ENCODE assay signal across 9 cellular contexts in the genomic region with DNA sequence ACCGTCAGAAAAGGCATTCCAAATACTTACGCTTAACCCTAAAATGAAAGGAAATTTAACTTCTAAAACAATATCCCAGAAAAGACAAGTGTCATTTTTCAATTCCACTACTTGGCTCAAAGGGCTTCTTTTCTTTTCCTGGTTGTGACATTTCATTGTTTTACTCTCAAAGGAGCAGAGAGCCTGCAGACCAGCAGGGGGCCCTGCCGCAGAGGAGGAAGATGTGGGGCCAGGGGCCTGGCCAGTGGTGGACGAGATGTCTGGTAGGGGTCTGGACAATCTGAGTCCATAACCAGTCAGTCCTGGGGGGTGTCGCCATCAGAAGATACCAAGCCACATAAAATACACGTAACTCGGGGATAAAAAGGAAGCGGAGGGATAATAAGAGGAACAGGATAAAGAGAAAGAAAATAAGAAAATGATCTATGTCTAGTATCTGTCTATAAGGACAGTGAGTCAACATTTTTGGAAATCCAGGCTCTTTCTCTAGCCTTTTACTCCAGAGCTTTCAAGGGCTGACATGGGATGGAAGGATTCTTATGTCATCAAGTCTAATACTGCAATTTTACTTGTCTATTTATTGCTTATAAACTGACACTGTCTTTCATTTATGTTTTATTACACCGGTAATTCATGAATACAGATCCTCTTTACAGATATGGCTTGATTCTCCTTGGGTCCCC. TPM values are rescaled to one million over a fixed set of nuclear protein-coding genes. Genes with fewer than 3 reads are reported as not detected.
DNase-seq lines count a peak whose midpoint lies in the region; ATAC-seq, FAIRE-seq and TF ChIP-seq lines count a peak whose summit lies in the region.
"Had no signal": no experiment of that assay in that cellular context is flagged by ENCODE, and none has a peak within 500 bp of the region (broad histone marks: within the 10 kb centered on the region; RNA-seq: fewer than 3 reads in every experiment).

No MANE protein-coding gene starts in this region.

- H3K9me2 ChIP-seq in PC-9 (ENCODE audit: insufficient read depth): no peaks in the 10 kb centered on the region

- 0 out of 2 replicates have a peak, but pooled peaks cover 7% of the 10 kb centered on the region for H3K79me2 ChIP-seq in PC-9 (ENCODE audit: low read depth)

- H3K36me3 ChIP-seq in PC-9 (ENCODE audit: low read depth) (no peaks in the 10 kb centered on the region), pancreas (no peaks in the 10 kb centered on the region)

- intact Hi-C loops in PC-9 (cut with micrococcal nuclease; ENCODE audit: unreplicated experiment): loop anchor here (10.0 kb wide), 1 partner anchor 129 kb away; no protein-coding TSS in a partner anchor
- intact Hi-C loops in pancreas (cut with DNase I): no loop called here

- no peak overlapping the region for H3K27ac Mint-ChIP-seq in memory B cell

- no TSS peak for BruUV-seq in PC-9 (replicated peaks; lab: Mats Ljungman, UMichigan)

- no peaks in the 10 kb centered on the region for H3K9me3 Mint-ChIP-seq in memory B cell

- TF ChIP-seq CTCF in PC-9 (conservative IDR thresholded peaks at IDR 0.05) (peak; percentile 60), cardiac fibroblast (IDR thresholded peaks at IDR 0.05; ENCODE audit: low read depth, low read length) (peak; percentile 80), pancreas (IDR thresholded peaks at IDR 0.05) (peak in 1 of 4 donors; percentile 11)

- H3K4me1 Mint-ChIP-seq in memory B cell: peaks cover 7% of the 10 kb centered on the region

- peaks cover 2% of the 10 kb centered on the region for H3K27me3 Mint-ChIP-seq in memory B cell

- H3F3A ChIP-seq in PC-9 (ENCODE audit: insufficient read depth, low read depth): peaks cover 10% of the 10 kb centered on the region; the same call in 1 of the 2 replicates

- H3K4me2 ChIP-seq in PC-9: no peak overlapping the region

- DNase-seq in NCI-H82 (lab: John Stamatoyannopoulos, UW) (peak; percentile 38), NCI-H82 treated with DMSO at 0.1 percent for 48 hours (lab: John Stamatoyannopoulos, UW; ENCODE audit: unreplicated experiment) (no peak), PC-9 (no peak), cardiac fibroblast (ENCODE audit: low read depth in 2 of 2) (peak; percentile 41 to 44), memory B cell (ENCODE audit: low spot score in 2 of 2) (peak in 1 of 2 donors; percentile 7), HPDE6-E6E7 (ENCODE audit: extremely low spot score) (no peak), pancreas (no peak)

- ATAC-seq in memory B cell (ENCODE audit: low read depth) (peak; percentile 39), GM18520 (IDR thresholded peaks at IDR 0.05; ENCODE audit: unreplicated experiment) (no peak), pancreas (no peak)

- no peaks in the 10 kb centered on the region for H4K20me1 ChIP-seq in PC-9 (ENCODE audit: insufficient read depth)

- 77 to 82% methylated on average over 9 of the region's 9 CpGs for WGBS in pancreas, 2 donors

- H3K27ac ChIP-seq in PC-9 (no peak overlapping the region), pancreas (no peak overlapping the region)

- H3K9me3 ChIP-seq in PC-9 (ENCODE audit: insufficient read depth, low read depth): no peaks in the 10 kb centered on the region
- H3K9me3 ChIP-seq in pancreas: no peaks in the 10 kb centered on the region

- no peak overlapping the region for H3K4me3 Mint-ChIP-seq in memory B cell

- peaks cover 33% of the 10 kb centered on the region for H3K4me1 ChIP-seq in PC-9 (replicated peaks; ENCODE audit: insufficient read depth)
- no peaks in the 10 kb centered on the region for H3K4me1 ChIP-seq in pancreas

- CTCF ChIA-PET in PC-9 (lab: Charles Lee): no interaction called here

- H3K27me3 ChIP-seq in PC-9 (ENCODE audit: insufficient read depth, low read depth) (no peaks in the 10 kb centered on the region), pancreas (no peaks in the 10 kb centered on the region)

- H3K36me3 Mint-ChIP-seq in memory B cell: peaks cover 2% of the 10 kb centered on the region

- POLR2A ChIA-PET in PC-9 (lab: Charles Lee; ENCODE audit: unreplicated experiment): no interaction called here

- no peak overlapping the region for H2AFZ ChIP-seq in PC-9

- H3K4me3 ChIP-seq in PC-9 (no peak overlapping the region), cardiac fibroblast (replicated peaks in 1 of 2; ENCODE audit: low read depth in 2 of 2, low read length in 2 of 2) (no peak overlapping the region), pancreas (no peak overlapping the region)

- no peak for FAIRE-seq in pancreas (lab: Jason Lieb, UNC)
- FAIRE-seq: G401.6 had no signal

RNA-seq across cellular contexts. Expression of a gene that starts 54.2 kb away (rescaled TPM):
- total RNA-seq in PC-9 (2021): 44.6 and 49.2 TPM in 2 replicates
- 10 to 100 TPM; 12.6 to 36.5 (median 26.8) TPM for total RNA-seq in pancreas
- 10 to 100 TPM; 11.4 to 11.8 TPM for polyA plus RNA-seq in pancreas

Comparison
In these comparisons a context has a peak if more than half of its experiments do, and no peak if none do; other contexts are left out.
1. DNase-seq: peak in NCI-H82 (single experiment) and cardiac fibroblast (2 of 2); none in NCI-H82 treated with DMSO at 0.1 percent for 48 hours (single experiment), PC-9 (0 of 2), HPDE6-E6E7 (single experiment) and pancreas (0 of 6).